Comparison of ENCODE assay signal across 11 cellular contexts in the genomic region with DNA sequence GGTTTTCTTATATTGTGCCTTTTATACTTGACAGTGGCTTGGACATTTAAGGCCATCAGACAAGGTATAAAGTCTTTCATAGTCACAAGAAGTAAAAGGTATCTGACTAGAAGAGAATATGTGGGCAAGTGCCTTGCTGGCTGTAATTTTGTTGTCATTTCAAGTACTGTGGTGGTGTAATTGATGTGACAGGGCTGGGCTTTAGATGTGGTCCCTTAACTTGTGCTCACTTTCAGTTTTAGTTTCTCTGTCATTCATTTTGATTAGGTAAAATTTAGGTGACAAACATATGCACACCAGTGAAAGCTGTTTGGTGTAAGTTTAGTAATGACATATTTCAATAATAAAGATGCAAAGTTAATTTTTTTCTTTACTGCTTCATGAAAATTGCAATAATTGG. TPM values are rescaled to one million over a fixed set of nuclear protein-coding genes. Genes with fewer than 3 reads are reported as not detected.
A peak's percentile ranks its signal among the peaks of the same experiment; 100 is the strongest.
DNase-seq lines count a peak whose midpoint lies in the region; ATAC-seq and TF ChIP-seq lines count a peak whose summit lies in the region.
"Had no signal": no experiment of that assay in that cellular context is flagged by ENCODE, and none has a peak within 500 bp of the region (broad histone marks: within the 10 kb centered on the region; RNA-seq: fewer than 3 reads in every experiment).

No MANE protein-coding gene starts in this region.

- H3K27me3 ChIP-seq in breast epithelium (no peaks in the 10 kb centered on the region), thyroid gland (no peaks in the 10 kb centered on the region)

- TF ChIP-seq POLR2A in breast epithelium (IDR thresholded peaks at IDR 0.05) (no peak), thyroid gland (IDR thresholded peaks at IDR 0.05) (no peak)

- H3K4me1 ChIP-seq in breast epithelium (no peaks in the 10 kb centered on the region), thyroid gland (no peaks in the 10 kb centered on the region)
- H3K4me1 ChIP-seq: parathyroid adenoma had no signal

- intact Hi-C loops in activated CD4-positive, alpha-beta memory T cell treated with anti-CD3 and anti-CD28 coated beads for 36 hours (cut with micrococcal nuclease): no loop called here
- intact Hi-C loops in breast epithelium (cut with DNase I; ENCODE audit: low total_unique reads): no loop called here
- intact Hi-C loops in thyroid gland (cut with DNase I): no loop called here

- peaks cover 9% of the 10 kb centered on the region for H3K4me1 Mint-ChIP-seq in activated CD4-positive, alpha-beta memory T cell treated with anti-CD3 and anti-CD28 coated beads for 36 hours (ENCODE audit: low read depth)
- H3K4me1 Mint-ChIP-seq in activated CD4-positive, alpha-beta memory T cell treated with anti-CD3 and anti-CD28 coated beads, Interleukin-2, amount 10 ng/mL, durations not matched to agents 7 days and 5 days: peaks cover 20% of the 10 kb centered on the region
- peaks cover 2 to 29% (median 15%) of the 10 kb centered on the region in 4 donors for H3K4me1 Mint-ChIP-seq in naive thymus-derived CD8-positive, alpha-beta T cell
- H3K4me1 Mint-ChIP-seq: WTC11 had no signal

- CTCF ChIA-PET in activated CD4-positive, alpha-beta memory T cell treated with anti-CD3 and anti-CD28 coated beads for 36 hours (lab: Charles Lee): no interaction called here
- CTCF ChIA-PET in activated CD4-positive, alpha-beta memory T cell treated with anti-CD3 and anti-CD28 coated beads, Interleukin-2, amount 10 ng/mL, durations not matched to agents 7 days and 5 days (lab: Charles Lee): no interaction called here

- no peaks in the 10 kb centered on the region for H3K9me3 ChIP-seq in breast epithelium
- no peaks in the 10 kb centered on the region for H3K9me3 ChIP-seq in thyroid gland

- TF ChIP-seq CTCF in breast epithelium (IDR thresholded peaks at IDR 0.05) (no peak), thyroid gland (IDR thresholded peaks at IDR 0.05) (no peak)

- H3K4me3 ChIP-seq in breast epithelium (no peak overlapping the region), thyroid gland (replicated peaks in 1 of 3) (no peak overlapping the region)
- H3K4me3 ChIP-seq: GM23338 had no signal

- H3K36me3 Mint-ChIP-seq in activated CD4-positive, alpha-beta memory T cell treated with anti-CD3 and anti-CD28 coated beads for 36 hours: peaks cover 12% of the 10 kb centered on the region
- H3K36me3 Mint-ChIP-seq in activated CD4-positive, alpha-beta memory T cell treated with anti-CD3 and anti-CD28 coated beads, Interleukin-2, amount 10 ng/mL, durations not matched to agents 7 days and 5 days (ENCODE audit: low read depth): peaks cover 26% of the 10 kb centered on the region
- H3K36me3 Mint-ChIP-seq in naive thymus-derived CD8-positive, alpha-beta T cell: peaks cover 0 to 31% (median 20%) of the 10 kb centered on the region in 3 donors
- H3K36me3 Mint-ChIP-seq: WTC11 had no signal

- H3K36me3 ChIP-seq in breast epithelium (no peaks in the 10 kb centered on the region), thyroid gland (no peaks in the 10 kb centered on the region)

- no peaks in the 10 kb centered on the region for H3K9me3 Mint-ChIP-seq in activated CD4-positive, alpha-beta memory T cell treated with anti-CD3 and anti-CD28 coated beads for 36 hours
- no peaks in the 10 kb centered on the region for H3K9me3 Mint-ChIP-seq in activated CD4-positive, alpha-beta memory T cell treated with anti-CD3 and anti-CD28 coated beads, Interleukin-2, amount 10 ng/mL, durations not matched to agents 7 days and 5 days
- H3K9me3 Mint-ChIP-seq in naive thymus-derived CD8-positive, alpha-beta T cell: no peaks in the 10 kb centered on the region
- H3K9me3 Mint-ChIP-seq: GM23338, WTC11 had no signal

- DNase-seq in activated CD4-positive, alpha-beta memory T cell treated with anti-CD3 and anti-CD28 coated beads for 36 hours: peak; percentile 15
- DNase-seq in activated CD4-positive, alpha-beta memory T cell treated with anti-CD3 and anti-CD28 coated beads, Interleukin-2, amount 10 ng/mL, durations not matched to agents 7 days and 5 days: no peak
- DNase-seq in naive thymus-derived CD8-positive, alpha-beta T cell: peak in 6 of 10 donors; percentile 4 to 67 (median 24)
- DNase-seq in NCI-H226 (no peak), breast epithelium (ENCODE audit: low spot score in 2 of 2) (no peak), thyroid gland (no peak)

- POLR2A ChIA-PET in activated CD4-positive, alpha-beta memory T cell treated with anti-CD3 and anti-CD28 coated beads for 36 hours (lab: Charles Lee): no interaction called here
- POLR2A ChIA-PET in activated CD4-positive, alpha-beta memory T cell treated with anti-CD3 and anti-CD28 coated beads, Interleukin-2, amount 10 ng/mL, durations not matched to agents 7 days and 5 days (lab: Charles Lee): no interaction called here
- POLR2A ChIA-PET in naive thymus-derived CD8-positive, alpha-beta T cell (lab: Charles Lee): no interaction called here

- H3K4me3 Mint-ChIP-seq in activated CD4-positive, alpha-beta memory T cell treated with anti-CD3 and anti-CD28 coated beads for 36 hours: no peak overlapping the region
- no peak overlapping the region for H3K4me3 Mint-ChIP-seq in activated CD4-positive, alpha-beta memory T cell treated with anti-CD3 and anti-CD28 coated beads, Interleukin-2, amount 10 ng/mL, durations not matched to agents 7 days and 5 days
- H3K4me3 Mint-ChIP-seq in naive thymus-derived CD8-positive, alpha-beta T cell: peak overlapping the region in 6 of 10 donors; percentile 14 to 49 (median 24)
- H3K4me3 Mint-ChIP-seq: GM23338, WTC11 had no signal

- H3K27ac ChIP-seq in breast epithelium (no peak overlapping the region), thyroid gland (no peak overlapping the region)
- H3K27ac ChIP-seq: parathyroid adenoma had no signal

- no peak overlapping the region for H3K27ac Mint-ChIP-seq in activated CD4-positive, alpha-beta memory T cell treated with anti-CD3 and anti-CD28 coated beads for 36 hours
- no peak overlapping the region for H3K27ac Mint-ChIP-seq in activated CD4-positive, alpha-beta memory T cell treated with anti-CD3 and anti-CD28 coated beads, Interleukin-2, amount 10 ng/mL, durations not matched to agents 7 days and 5 days
- peak overlapping the region in 5 of 10 donors; percentile 18 to 65 (median 33) for H3K27ac Mint-ChIP-seq in naive thymus-derived CD8-positive, alpha-beta T cell
- H3K27ac Mint-ChIP-seq: GM23338, WTC11 had no signal

- H3K27me3 Mint-ChIP-seq in activated CD4-positive, alpha-beta memory T cell treated with anti-CD3 and anti-CD28 coated beads for 36 hours: no peaks in the 10 kb centered on the region
- no peaks in the 10 kb centered on the region for H3K27me3 Mint-ChIP-seq in activated CD4-positive, alpha-beta memory T cell treated with anti-CD3 and anti-CD28 coated beads, Interleukin-2, amount 10 ng/mL, durations not matched to agents 7 days and 5 days
- no peaks in the 10 kb centered on the region for H3K27me3 Mint-ChIP-seq in naive thymus-derived CD8-positive, alpha-beta T cell

- peak; percentile 76 for ATAC-seq in GM21825 (IDR thresholded peaks at IDR 0.05; ENCODE audit: unreplicated experiment)
- ATAC-seq in HG03460 (IDR thresholded peaks at IDR 0.05; ENCODE audit: unreplicated experiment): peak; percentile 77
- ATAC-seq in naive thymus-derived CD8-positive, alpha-beta T cell: peak; percentile 58 to 98
- ATAC-seq: GM23338, WTC11 had no signal

RNA-seq across cellular contexts. Expression of gene TBR1, which starts 31.2 kb away (rescaled TPM):
- total RNA-seq in activated CD4-positive, alpha-beta memory T cell treated with anti-CD3 and anti-CD28 coated beads for 36 hours: not detected
- not detected for total RNA-seq in activated CD4-positive, alpha-beta memory T cell treated with anti-CD3 and anti-CD28 coated beads, Interleukin-2, amount 10 ng/mL, durations not matched to agents 7 days and 5 days
- not detected for total RNA-seq in naive thymus-derived CD8-positive, alpha-beta T cell
- not detected for polyA plus RNA-seq in naive thymus-derived CD8-positive, alpha-beta T cell
- total RNA-seq in breast epithelium: under 1 TPM in 2 of 3 donors, not detected in 1; 0.33 to 0.64 TPM
- under 1 TPM in 1 of 4 donors, not detected in 3; 0.11 TPM for total RNA-seq in thyroid gland
- total RNA-seq: GM23338, WTC11 had no signal
- polyA plus RNA-seq: GM23338 had no signal

Comparison
In these comparisons a context has a peak if more than half of its experiments do, and no peak if none do; other contexts are left out.
1. DNase-seq: peak in activated CD4-positive, alpha-beta memory T cell treated with anti-CD3 and anti-CD28 coated beads for 36 hours (single experiment) and naive thymus-derived CD8-positive, alpha-beta T cell (6 of 10); none in activated CD4-positive, alpha-beta memory T cell treated with anti-CD3 and anti-CD28 coated beads, Interleukin-2, amount 10 ng/mL, durations not matched to agents 7 days and 5 days (single experiment), NCI-H226 (single experiment), breast epithelium (0 of 2) and thyroid gland (0 of 2).
2. H3K4me3 Mint-ChIP-seq: peak in naive thymus-derived CD8-positive, alpha-beta T cell (6 of 10); none in activated CD4-positive, alpha-beta memory T cell treated with anti-CD3 and anti-CD28 coated beads for 36 hours (single experiment) and activated CD4-positive, alpha-beta memory T cell treated with anti-CD3 and anti-CD28 coated beads, Interleukin-2, amount 10 ng/mL, durations not matched to agents 7 days and 5 days (single experiment).
3. Peak in every context shown above with its lines, with median percentiles within 50 percentile points of each other: ATAC-seq.